Comparison of ENCODE assay signal across 15 cellular contexts in the genomic region with DNA sequence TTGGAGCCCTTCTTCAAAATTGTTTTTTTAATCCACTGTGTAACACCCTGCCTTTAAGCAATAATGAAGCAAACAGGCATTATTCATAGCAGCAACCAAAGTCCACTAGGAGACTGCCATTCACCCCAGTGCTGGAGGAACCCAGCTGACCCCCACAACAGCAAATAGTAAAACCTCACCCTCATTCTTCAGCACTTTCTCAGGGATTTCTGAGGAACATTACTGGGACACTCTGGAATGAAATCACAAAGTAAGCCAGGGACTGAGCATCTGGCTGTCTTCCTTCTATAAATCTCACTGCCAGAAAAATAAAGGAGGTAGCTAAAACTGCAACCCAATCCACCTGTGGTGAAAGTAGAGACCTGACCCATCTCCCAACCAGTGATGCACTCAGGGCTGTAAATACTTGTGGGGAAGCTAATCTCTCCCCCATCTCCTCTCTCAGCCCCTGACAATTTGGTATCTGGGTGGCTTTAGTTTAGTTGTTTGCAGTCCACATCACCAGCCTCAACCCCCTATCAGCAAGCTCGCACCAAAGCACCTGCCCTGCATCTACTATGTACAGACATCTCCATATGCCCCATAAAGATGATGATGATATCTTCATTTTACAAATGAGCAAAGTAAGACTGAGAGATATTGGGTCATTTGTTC. TPM values are rescaled to one million over a fixed set of nuclear protein-coding genes. Genes with fewer than 3 reads are reported as not detected.
DNase-seq lines count a peak whose midpoint lies in the region; ATAC-seq and TF ChIP-seq lines count a peak whose summit lies in the region.
"Had no signal": no experiment of that assay in that cellular context is flagged by ENCODE, and none has a peak within 500 bp of the region (broad histone marks: within the 10 kb centered on the region; RNA-seq: fewer than 3 reads in every experiment).

No MANE protein-coding gene starts in this region.

- H3K9me3 ChIP-seq in ascending aorta (peaks cover 0 to 8% of the 10 kb centered on the region in 2 donors), cardiac muscle cell (ENCODE audit: low read depth) (no peaks in the 10 kb centered on the region)
- H3K9me3 ChIP-seq in CD8-positive, alpha-beta T cell (ENCODE audit: low read length): no peaks in the 10 kb centered on the region

- peak overlapping the region; percentile 12 for H3K4me3 Mint-ChIP-seq in nephron progenitor cell
- H3K4me3 Mint-ChIP-seq in CD8-positive, alpha-beta T cell: no peak overlapping the region
- H3K4me3 Mint-ChIP-seq: stimulated activated naive B cell treated with anti-CD40 and anti-IgM and Interleukin-4, amounts not matched to agents 10 μg/mL and 1 μg/mL and 100 μg/mL, for 72 hours had no signal

- DNase-seq in ascending aorta (ENCODE audit: low spot score in 2 of 2) (no peak), cardiac muscle cell (ENCODE audit: low read depth in 1 of 2, low spot score in 1 of 2) (no peak), nephron progenitor cell (no peak), NCI-H2107 (lab: John Stamatoyannopoulos, UW) (no peak), occipital lobe (lab: John Stamatoyannopoulos, UW) (no peak)
- no peak for DNase-seq in CD8-positive, alpha-beta T cell
- DNase-seq: activated CD4-positive, CD25-positive, alpha-beta regulatory T cell treated with anti-CD3 and anti-CD28 coated beads, Interleukin-2, amount 50 U/mL, for 72 hours; activated T-cell treated with anti-CD3 and anti-CD28 coated beads, Interleukin-2, amount 50 U/mL, for 1 hour; amniotic stem cell; Calu3; Karpas-422; NCI-H2081 treated with DMSO at 0.1 percent for 48 hours; stimulated activated CD4-positive, alpha-beta T cell treated with anti-CD3 and anti-CD28 coated beads, Interleukin-1b, Interleukin-23, amount 100 ng/mL, for 48 hours; stimulated activated naive B cell treated with anti-CD40 and anti-IgM and Interleukin-4, amounts not matched to agents 10 μg/mL and 1 μg/mL and 100 μg/mL, for 72 hours had no signal

- TF ChIP-seq CTCF in ascending aorta (IDR thresholded peaks at IDR 0.05) (no peak), cardiac muscle cell (IDR thresholded peaks at IDR 0.05; ENCODE audit: low read depth, low read length) (no peak), nephron progenitor cell (IDR thresholded peaks at IDR 0.05) (no peak)
- TF ChIP-seq CTCF in CD8-positive, alpha-beta T cell (IDR thresholded peaks at IDR 0.05): no peak

- no peak overlapping the region for H3K4me3 ChIP-seq in ascending aorta
- no peak overlapping the region for H3K4me3 ChIP-seq in cardiac muscle cell
- H3K4me3 ChIP-seq in urinary bladder (ENCODE audit: low read depth, low read length): no peak overlapping the region
- no peak overlapping the region for H3K4me3 ChIP-seq in CD8-positive, alpha-beta T cell (ENCODE audit: low read depth, low read length)

- H3K36me3 Mint-ChIP-seq in nephron progenitor cell (ENCODE audit: low read depth): peaks cover 15% of the 10 kb centered on the region
- H3K36me3 Mint-ChIP-seq in CD8-positive, alpha-beta T cell: no peaks in the 10 kb centered on the region
- H3K36me3 Mint-ChIP-seq: stimulated activated naive B cell treated with anti-CD40 and anti-IgM and Interleukin-4, amounts not matched to agents 10 μg/mL and 1 μg/mL and 100 μg/mL, for 72 hours had no signal

- H3K27ac Mint-ChIP-seq in nephron progenitor cell: peak overlapping the region; percentile 93
- H3K27ac Mint-ChIP-seq in CD8-positive, alpha-beta T cell: no peak overlapping the region

- peaks cover 3 to 10% of the 10 kb centered on the region in 2 donors for H3K4me1 ChIP-seq in ascending aorta
- H3K4me1 ChIP-seq in cardiac muscle cell (ENCODE audit: low read depth): peaks cover 17% of the 10 kb centered on the region
- no peaks in the 10 kb centered on the region for H3K4me1 ChIP-seq in urinary bladder (ENCODE audit: insufficient read depth)
- H3K4me1 ChIP-seq in CD8-positive, alpha-beta T cell (ENCODE audit: insufficient read depth, low read length): no peaks in the 10 kb centered on the region

- POLR2A ChIA-PET in CD8-positive, alpha-beta T cell (lab: Charles Lee): no interaction called here

- 31% methylated on average over 1 of the region's 1 CpG for WGBS in urinary bladder

- H3K9me3 Mint-ChIP-seq in nephron progenitor cell: peaks cover 30% of the 10 kb centered on the region
- H3K9me3 Mint-ChIP-seq in CD8-positive, alpha-beta T cell: peaks cover 15% of the 10 kb centered on the region

- H3K27ac ChIP-seq in ascending aorta (peak overlapping the region; percentile 66 to 79), cardiac muscle cell (peak overlapping the region; percentile 36), urinary bladder (ENCODE audit: low read depth) (peak overlapping the region; percentile 57)
- no peak overlapping the region for H3K27ac ChIP-seq in CD8-positive, alpha-beta T cell (ENCODE audit: low read depth, low read length)

- CTCF ChIA-PET in CD8-positive, alpha-beta T cell (lab: Charles Lee): no interaction called here

- intact Hi-C loops in ascending aorta (cut with DNase I): loop anchor here (2.0 to 5.0 kb wide), 2 partner anchors 39 to 62 kb away; no protein-coding TSS in a partner anchor
- intact Hi-C loops in CD8-positive, alpha-beta T cell (cut with DNase I, micrococcal nuclease): no loop called here

- ATAC-seq in CD8-positive, alpha-beta T cell: no peak
- ATAC-seq: stimulated activated naive B cell treated with anti-CD40 and anti-IgM and Interleukin-4, amounts not matched to agents 10 μg/mL and 1 μg/mL and 100 μg/mL, for 72 hours had no signal

- H3K4me1 Mint-ChIP-seq in nephron progenitor cell: peaks cover 54% of the 10 kb centered on the region
- no peaks in the 10 kb centered on the region for H3K4me1 Mint-ChIP-seq in CD8-positive, alpha-beta T cell (ENCODE audit: low read depth)
- H3K4me1 Mint-ChIP-seq: stimulated activated naive B cell treated with anti-CD40 and anti-IgM and Interleukin-4, amounts not matched to agents 10 μg/mL and 1 μg/mL and 100 μg/mL, for 72 hours had no signal

- no peaks in the 10 kb centered on the region for H3K27me3 ChIP-seq in ascending aorta
- no peaks in the 10 kb centered on the region for H3K27me3 ChIP-seq in cardiac muscle cell
- no peaks in the 10 kb centered on the region for H3K27me3 ChIP-seq in CD8-positive, alpha-beta T cell (ENCODE audit: insufficient read depth, low read length)

- H3K27me3 Mint-ChIP-seq in nephron progenitor cell (ENCODE audit: low read depth, poor library complexity): peaks cover 7% of the 10 kb centered on the region
- no peaks in the 10 kb centered on the region for H3K27me3 Mint-ChIP-seq in CD8-positive, alpha-beta T cell (ENCODE audit: low read depth)

- H3K36me3 ChIP-seq in ascending aorta (no peaks in the 10 kb centered on the region), cardiac muscle cell (no peaks in the 10 kb centered on the region), urinary bladder (ENCODE audit: insufficient read depth) (no peaks in the 10 kb centered on the region)
- no peaks in the 10 kb centered on the region for H3K36me3 ChIP-seq in CD8-positive, alpha-beta T cell (ENCODE audit: insufficient read depth, low read length)

RNA-seq across cellular contexts. Expression of a gene that starts 47.1 kb away (rescaled TPM):
- 1,564 TPM for total RNA-seq in ascending aorta
- total RNA-seq in cardiac muscle cell: 499 and 605 TPM in 2 replicates
- 245 and 279 TPM in 2 replicates for polyA plus RNA-seq in cardiac muscle cell
- total RNA-seq in urinary bladder: 678 TPM
- 1,050 TPM for polyA plus RNA-seq in urinary bladder
- total RNA-seq in CD8-positive, alpha-beta T cell: 10 to 100 TPM; 15.2 to 16.5 TPM
- total RNA-seq in occipital lobe: 41.0 TPM

Comparison
In these comparisons a context has a peak if more than half of its experiments do, and no peak if none do; other contexts are left out.
1. RNA of a gene that starts 47.1 kb away (total RNA-seq): 1,564 TPM in ascending aorta (single experiment), 678 TPM in urinary bladder (single experiment) and 499 to 605 TPM in cardiac muscle cell; 41.0 TPM in occipital lobe (single experiment) and 15.2 to 16.5 TPM in CD8-positive, alpha-beta T cell; every median in the first group is over 10 times any median in the second.